In the genomic region with DNA sequence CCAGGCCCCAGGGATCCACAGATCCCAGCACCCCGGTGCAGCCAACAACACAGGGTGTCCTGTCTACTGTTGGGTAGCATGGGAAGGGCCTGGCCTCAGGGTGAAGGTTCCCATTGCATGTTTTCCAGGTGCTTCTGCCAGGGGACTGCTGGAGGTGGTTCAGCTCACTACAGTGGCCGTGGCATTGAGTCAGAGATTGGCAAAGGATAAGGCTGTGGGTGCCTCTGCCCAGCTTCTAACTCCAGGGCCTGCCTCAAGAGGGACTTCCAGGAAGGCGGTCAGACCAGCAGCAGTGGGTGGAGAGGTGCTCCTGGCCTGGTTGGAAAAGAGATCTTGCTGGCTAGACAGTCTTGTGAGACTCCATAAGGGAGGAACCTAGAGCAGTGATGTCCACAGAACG, we compare ENCODE assay signal across 16 cellular contexts.
"Had no signal": no experiment of that assay in that cellular context is flagged by ENCODE, and none has a peak within 500 bp of the region (broad histone marks: within the 10 kb centered on the region; RNA-seq: fewer than 3 reads in every experiment).

No MANE protein-coding gene starts in this region.

- H3K27me3 Mint-ChIP-seq: memory B cell; natural killer cell treated with Interleukin-12 subunit alpha and Interleukin-12 subunit beta and Interleukin-15 and Interleukin-18, amount 100 ng/mL, for 72 hours; progenitor cell of endocrine pancreas had no signal

- H3K4me3 Mint-ChIP-seq: memory B cell; natural killer cell treated with Interleukin-12 subunit alpha and Interleukin-12 subunit beta and Interleukin-15 and Interleukin-18, amount 100 ng/mL, for 72 hours had no signal

- H3K27ac Mint-ChIP-seq: memory B cell; natural killer cell treated with Interleukin-12 subunit alpha and Interleukin-12 subunit beta and Interleukin-15 and Interleukin-18, amount 100 ng/mL, for 72 hours had no signal

- H3K4me3 ChIP-seq: heart right ventricle, right lobe of liver, suprapubic skin had no signal

- H3K9me3 Mint-ChIP-seq: activated naive CD4-positive, alpha-beta T cell treated with anti-CD3 and anti-CD28 coated beads, Interleukin-2, amount 50 U/mL, for 72 hours; memory B cell; natural killer cell treated with Interleukin-12 subunit alpha and Interleukin-12 subunit beta and Interleukin-15 and Interleukin-18, amount 100 ng/mL, for 72 hours had no signal

- H3K27ac ChIP-seq: right lobe of liver, suprapubic skin had no signal

- H3K9me3 ChIP-seq: heart right ventricle, right lobe of liver, suprapubic skin had no signal

- H3K4me1 Mint-ChIP-seq: memory B cell had no signal

- DNase-seq: activated effector memory CD4-positive, alpha-beta T cell treated with anti-CD3 and anti-CD28 coated beads, Interleukin-2, amount 50 U/mL, for 16 hours; activated T-cell treated with anti-CD3 and anti-CD28 coated beads, Interleukin-2, amount 50 U/mL, for 1 hour; amygdala; heart right ventricle; islet precursor cell; nucleus accumbens; right lobe of liver; stimulated activated CD4-positive, alpha-beta T cell treated with anti-CD3 and anti-CD28 coated beads, Interleukin-2, amount 100 ng/mL, for 24 hours; stimulated activated naive CD4-positive, alpha-beta T cell had no signal

- H3K36me3 Mint-ChIP-seq: activated naive CD4-positive, alpha-beta T cell treated with anti-CD3 and anti-CD28 coated beads, Interleukin-2, amount 50 U/mL, for 72 hours; natural killer cell treated with Interleukin-12 subunit alpha and Interleukin-12 subunit beta and Interleukin-15 and Interleukin-18, amount 100 ng/mL, for 72 hours had no signal

- ATAC-seq: activated CD4-positive, CD25-positive, alpha-beta regulatory T cell treated with anti-CD3 and anti-CD28 coated beads, Interleukin-2, amount 50 U/mL, for 24 hours; activated naive CD4-positive, alpha-beta T cell treated with anti-CD3 and anti-CD28 coated beads, Interleukin-2, amount 50 U/mL, for 72 hours; heart right ventricle; left lobe of liver; natural killer cell treated with Interleukin-12 subunit alpha and Interleukin-12 subunit beta and Interleukin-15 and Interleukin-18, amount 100 ng/mL, for 72 hours; right lobe of liver had no signal

- H3K27me3 ChIP-seq: heart right ventricle, right lobe of liver, suprapubic skin had no signal
